ENCODE assay signal across 1 cellular context in the genomic region with DNA sequence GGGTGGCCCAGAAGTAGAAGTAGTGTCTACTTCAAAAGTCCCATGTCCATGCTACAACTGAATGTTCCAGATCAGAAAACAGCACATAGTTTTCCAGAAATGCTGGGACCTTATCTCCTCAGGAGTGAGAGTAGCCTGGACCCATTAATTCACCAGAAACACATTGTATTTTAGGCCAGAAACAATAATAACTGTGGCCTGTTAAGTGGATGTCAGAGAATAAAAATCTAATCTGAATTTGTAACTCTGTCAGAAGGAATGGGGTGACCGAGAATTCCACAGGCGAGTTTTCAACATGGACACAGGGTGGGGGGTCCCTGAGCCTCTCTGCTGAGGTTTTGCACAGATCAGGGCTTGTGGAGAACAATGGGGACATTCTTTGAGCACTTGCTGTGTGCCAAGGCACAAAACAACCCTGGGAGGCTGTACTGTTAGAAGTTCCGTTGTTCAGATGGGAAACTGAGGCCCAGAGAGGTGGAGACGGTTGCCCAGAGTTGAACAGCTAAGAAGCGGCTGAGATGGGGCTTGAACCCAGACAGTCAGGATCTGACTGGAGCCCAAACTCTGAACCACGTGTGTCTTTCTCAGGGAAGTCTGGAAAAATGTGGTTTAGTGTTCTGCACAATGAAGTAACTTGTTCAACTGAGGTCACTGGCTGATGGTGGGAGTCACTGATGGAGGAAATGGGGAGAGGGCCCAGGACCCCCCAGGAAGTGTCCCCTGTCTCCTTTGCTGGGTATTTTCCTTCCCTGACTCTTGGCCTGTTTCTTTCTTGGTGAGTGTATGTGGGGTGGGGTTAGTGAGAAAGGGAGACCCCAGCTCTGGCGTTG.
TF ChIP-seq lines count a peak whose summit lies in the region.

No MANE protein-coding gene starts in this region.

TF ChIP-seq in endothelial cell of umbilical vein, 7 proteins besides CTCF, POLR2A, EP300 and RAD21:
- TF ChIP-seq, protein P1, sequence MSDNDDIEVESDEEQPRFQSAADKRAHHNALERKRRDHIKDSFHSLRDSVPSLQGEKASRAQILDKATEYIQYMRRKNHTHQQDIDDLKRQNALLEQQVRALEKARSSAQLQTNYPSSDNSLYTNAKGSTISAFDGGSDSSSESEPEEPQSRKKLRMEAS (IDR thresholded peaks at IDR 0.05; ENCODE audit: insufficient read depth, insufficient read length): no peak
- TF ChIP-seq MYC (IDR thresholded peaks at IDR 0.05; ENCODE audit: low read depth, low read length): no peak
- TF ChIP-seq EZH2 (IDR thresholded peaks at IDR 0.05; ENCODE audit: borderline replicate concordance, low read depth, low read length, severe bottlenecking): no peak
